Comparison of ENCODE assay signal across 9 cellular contexts in the genomic region with DNA sequence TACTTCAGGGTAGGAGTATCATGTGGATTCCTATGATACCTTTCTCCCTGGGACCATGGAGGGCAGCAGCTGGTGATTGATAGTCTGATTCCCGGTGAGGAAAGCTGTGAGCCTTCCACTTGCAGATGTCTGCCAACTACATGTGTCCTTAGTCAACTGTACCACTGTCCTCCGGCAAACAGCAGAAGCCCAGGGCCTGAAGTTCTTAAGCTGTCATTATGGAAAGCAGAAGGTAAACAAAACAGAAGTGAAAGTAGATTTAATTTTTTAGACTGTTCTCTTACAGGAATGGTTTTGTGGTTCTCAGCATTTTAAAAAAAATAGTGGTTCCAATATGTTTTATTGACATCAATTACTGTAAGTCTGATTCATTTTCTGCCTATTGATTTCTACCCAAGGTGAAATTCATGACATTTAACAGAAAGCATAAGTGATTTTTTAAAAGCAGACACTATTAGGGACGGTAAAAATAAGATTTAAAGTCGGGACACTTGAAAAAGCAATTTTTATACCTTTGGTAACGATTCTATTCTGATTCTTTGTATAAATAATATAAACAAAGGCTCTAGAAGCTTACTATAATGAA. TPM values are rescaled to one million over a fixed set of nuclear protein-coding genes. Genes with fewer than 3 reads are reported as not detected.
DNase-seq lines count a peak whose midpoint lies in the region; ATAC-seq and TF ChIP-seq lines count a peak whose summit lies in the region.
"Had no signal": no experiment of that assay in that cellular context is flagged by ENCODE, and none has a peak within 500 bp of the region (broad histone marks: within the 10 kb centered on the region; RNA-seq: fewer than 3 reads in every experiment).

No MANE protein-coding gene starts in this region.

- H3K9me3 ChIP-seq in naive thymus-derived CD4-positive, alpha-beta T cell (ENCODE audit: control insufficient read depth in 2 of 3, low read length in 3 of 3), result no peaks in the 10 kb centered on the region

- intact Hi-C loops in activated CD8-positive, alpha-beta T cell treated with anti-CD3 and anti-CD28 coated beads for 36 hours (cut with micrococcal nuclease), result no loop called here
- intact Hi-C loops in naive thymus-derived CD4-positive, alpha-beta T cell (cut with micrococcal nuclease), result loop anchor here (1.0 to 2.0 kb wide), 5 partner anchors 14 to 36 kb away; no protein-coding TSS in a partner anchor

- no peak for TF ChIP-seq CTCF in GM12865 (IDR thresholded peaks at IDR 0.05; ENCODE audit: insufficient read depth, low read depth, low read length, missing control alignments)
- TF ChIP-seq CTCF in activated CD8-positive, alpha-beta T cell treated with anti-CD3 and anti-CD28 coated beads for 36 hours (IDR thresholded peaks at IDR 0.05), result no peak

- H3K4me1 ChIP-seq in naive thymus-derived CD4-positive, alpha-beta T cell (ENCODE audit: control insufficient read depth in 2 of 2, insufficient read depth in 2 of 2, low read length in 2 of 2), result peaks cover 28 to 34% of the 10 kb centered on the region in 2 donors

- peaks cover 0 to 6% (median 3%) of the 10 kb centered on the region in 3 experiments for H3K36me3 ChIP-seq in naive thymus-derived CD4-positive, alpha-beta T cell (ENCODE audit: control insufficient read depth in 2 of 3, insufficient read depth in 3 of 3, low read length in 3 of 3)

- POLR2A ChIA-PET in activated CD8-positive, alpha-beta T cell treated with anti-CD3 and anti-CD28 coated beads for 36 hours (lab: Charles Lee), result interaction anchor here (0.7 to 2.1 kb wide), 11 partner anchors 11 to 394 kb away, joined by 3 to 6 read pairs (median 4); no protein-coding TSS in a partner anchor
- POLR2A ChIA-PET in naive thymus-derived CD4-positive, alpha-beta T cell (lab: Charles Lee), result interaction anchor here (0.6 to 2.1 kb wide), 3 partner anchors 31 to 1717 kb away, joined by 3 to 12 read pairs (median 7); no protein-coding TSS in a partner anchor

- H3K4me1 Mint-ChIP-seq in activated CD8-positive, alpha-beta T cell treated with anti-CD3 and anti-CD28 coated beads for 36 hours (ENCODE audit: low read depth), result peaks cover 51% of the 10 kb centered on the region
- H3K4me1 Mint-ChIP-seq in naive thymus-derived CD4-positive, alpha-beta T cell, result peaks cover 59 to 76% (median 71%) of the 10 kb centered on the region in 7 donors

- H3K27ac Mint-ChIP-seq in activated CD8-positive, alpha-beta T cell treated with anti-CD3 and anti-CD28 coated beads for 36 hours, result peak overlapping the region; percentile 69
- H3K27ac Mint-ChIP-seq in naive thymus-derived CD4-positive, alpha-beta T cell, result peak overlapping the region; percentile 16 to 90 (median 86)

- ATAC-seq in HG02759 (IDR thresholded peaks at IDR 0.05; ENCODE audit: unreplicated experiment) (peak; percentile 48), HG03469 (IDR thresholded peaks at IDR 0.05; ENCODE audit: unreplicated experiment) (no peak), GM19397 (IDR thresholded peaks at IDR 0.05; ENCODE audit: unreplicated experiment) (no peak)
- ATAC-seq in activated CD8-positive, alpha-beta T cell treated with anti-CD3 and anti-CD28 coated beads for 36 hours, result peak; percentile 55
- ATAC-seq in naive thymus-derived CD4-positive, alpha-beta T cell, result peak; percentile 64

- peaks cover 36% of the 10 kb centered on the region for H3K36me3 Mint-ChIP-seq in activated CD8-positive, alpha-beta T cell treated with anti-CD3 and anti-CD28 coated beads for 36 hours (ENCODE audit: low read depth)
- H3K36me3 Mint-ChIP-seq in naive thymus-derived CD4-positive, alpha-beta T cell, result peaks cover 0 to 25% (median 10%) of the 10 kb centered on the region in 5 donors

- DNase-seq in GM12865 (ENCODE audit: low read depth) (peak; percentile 62), NCI-H446 treated with DMSO at 0.1 percent for 48 hours (lab: John Stamatoyannopoulos, UW) (no peak), SW480 (ENCODE audit: low spot score) (no peak)
- DNase-seq in activated CD8-positive, alpha-beta T cell treated with anti-CD3 and anti-CD28 coated beads for 36 hours, result peak; percentile 38
- peak in 1 of 9 donors; percentile 7 for DNase-seq in naive thymus-derived CD4-positive, alpha-beta T cell
- DNase-seq: retina had no signal

- no peaks in the 10 kb centered on the region for H3K9me3 Mint-ChIP-seq in activated CD8-positive, alpha-beta T cell treated with anti-CD3 and anti-CD28 coated beads for 36 hours
- H3K9me3 Mint-ChIP-seq in naive thymus-derived CD4-positive, alpha-beta T cell, result peaks cover 0 to 4% (median 0%) of the 10 kb centered on the region in 11 donors

- peak overlapping the region; percentile 42 for H3K4me3 ChIP-seq in GM12865 (ENCODE audit: low read depth, low read length)
- no peak overlapping the region for H3K4me3 ChIP-seq in naive thymus-derived CD4-positive, alpha-beta T cell (ENCODE audit: low read length)

- H3K27me3 Mint-ChIP-seq in activated CD8-positive, alpha-beta T cell treated with anti-CD3 and anti-CD28 coated beads for 36 hours, result no peaks in the 10 kb centered on the region
- no peaks in the 10 kb centered on the region for H3K27me3 Mint-ChIP-seq in naive thymus-derived CD4-positive, alpha-beta T cell

- H3K27me3 ChIP-seq in naive thymus-derived CD4-positive, alpha-beta T cell (ENCODE audit: control insufficient read depth in 2 of 2, insufficient read depth in 2 of 2, low read length in 2 of 2), result no peaks in the 10 kb centered on the region

- peak overlapping the region; percentile 35 for H3K4me3 Mint-ChIP-seq in activated CD8-positive, alpha-beta T cell treated with anti-CD3 and anti-CD28 coated beads for 36 hours
- H3K4me3 Mint-ChIP-seq in naive thymus-derived CD4-positive, alpha-beta T cell, result peak overlapping the region; percentile 55 to 87 (median 72)

- CTCF ChIA-PET in activated CD8-positive, alpha-beta T cell treated with anti-CD3 and anti-CD28 coated beads for 36 hours (lab: Charles Lee), result interaction anchor here (1.4 to 3.5 kb wide), 4 partner anchors 11 to 248 kb away, joined by 3 to 12 read pairs (median 5); a partner anchor contains a TSS
- CTCF ChIA-PET in naive thymus-derived CD4-positive, alpha-beta T cell (lab: Charles Lee), result interaction anchor here (0.7 kb wide), 1 partner anchor 1890 kb away, joined by 5 read pairs; no protein-coding TSS in a partner anchor

- H3K27ac ChIP-seq in naive thymus-derived CD4-positive, alpha-beta T cell (ENCODE audit: low read depth, low read length), result peak overlapping the region; percentile 20

RNA-seq across cellular contexts. Expression of a gene that starts 36.6 kb away (rescaled TPM):
- 10 to 100 TPM; 65.1 to 66.6 TPM for total RNA-seq in activated CD8-positive, alpha-beta T cell treated with anti-CD3 and anti-CD28 coated beads for 36 hours
- total RNA-seq in naive thymus-derived CD4-positive, alpha-beta T cell, result 10 to 100 TPM; 53.9 to 80.5 (median 60.2) TPM
- polyA plus RNA-seq in naive thymus-derived CD4-positive, alpha-beta T cell, result 10 to 100 TPM; 30.4 to 34.7 TPM

Comparison
In these comparisons a context has a peak if more than half of its experiments do, and no peak if none do; other contexts are left out.
1. DNase-seq: peak in GM12865 (single experiment) and activated CD8-positive, alpha-beta T cell treated with anti-CD3 and anti-CD28 coated beads for 36 hours (single experiment); none in NCI-H446 treated with DMSO at 0.1 percent for 48 hours (single experiment) and SW480 (single experiment).
2. ATAC-seq: peak in HG02759 (single experiment), activated CD8-positive, alpha-beta T cell treated with anti-CD3 and anti-CD28 coated beads for 36 hours (single experiment) and naive thymus-derived CD4-positive, alpha-beta T cell (single experiment); none in HG03469 (single experiment) and GM19397 (single experiment).